Comparison of ENCODE assay signal across 15 cellular contexts in the genomic region with DNA sequence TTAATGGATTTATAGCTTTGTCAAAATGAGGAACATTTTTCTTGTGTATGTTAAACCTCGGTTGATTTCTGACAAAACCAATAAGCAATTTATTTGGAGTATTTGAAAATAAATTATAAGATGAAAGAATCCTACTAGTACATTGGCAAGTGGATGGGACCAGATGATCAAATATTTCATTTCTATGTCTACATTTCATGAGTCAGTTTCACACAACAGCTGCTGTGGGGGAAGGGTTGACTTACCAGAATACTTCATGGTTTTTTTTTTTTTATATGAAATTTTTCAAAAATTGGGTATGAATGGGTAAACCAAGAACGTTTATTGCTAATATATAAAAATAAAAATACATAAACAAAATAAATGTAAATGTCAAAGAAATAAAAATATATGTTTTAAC. TPM values are rescaled to one million over a fixed set of nuclear protein-coding genes. Genes with fewer than 3 reads are reported as not detected.
DNase-seq lines count a peak whose midpoint lies in the region; ATAC-seq, FAIRE-seq and TF ChIP-seq lines count a peak whose summit lies in the region.
"Had no signal": no experiment of that assay in that cellular context is flagged by ENCODE, and none has a peak within 500 bp of the region (broad histone marks: within the 10 kb centered on the region; RNA-seq: fewer than 3 reads in every experiment).

No MANE protein-coding gene starts in this region.

- intact Hi-C loops in mammary epithelial cell (cut with micrococcal nuclease): no loop called here

- H3K27ac Mint-ChIP-seq in stimulated activated memory B cell treated with anti-CD40 and anti-IgM and Interleukin-4, amounts not matched to agents 10 μg/mL and 1 μg/mL and 100 μg/mL, for 72 hours: no peak overlapping the region
- H3K27ac Mint-ChIP-seq: activated naive CD4-positive, alpha-beta T cell treated with anti-CD3 and anti-CD28 coated beads, Interleukin-2, amount 10 ng/mL, durations not matched to agents 7 days and 5 days; CD4-positive, alpha-beta T cell had no signal

- no peaks in the 10 kb centered on the region for H3K9me3 Mint-ChIP-seq in stimulated activated memory B cell treated with anti-CD40 and anti-IgM and Interleukin-4, amounts not matched to agents 10 μg/mL and 1 μg/mL and 100 μg/mL, for 72 hours
- H3K9me3 Mint-ChIP-seq: activated naive CD4-positive, alpha-beta T cell treated with anti-CD3 and anti-CD28 coated beads, Interleukin-2, amount 10 ng/mL, durations not matched to agents 7 days and 5 days; CD4-positive, alpha-beta T cell had no signal

- no peaks in the 10 kb centered on the region for H3K27me3 Mint-ChIP-seq in stimulated activated memory B cell treated with anti-CD40 and anti-IgM and Interleukin-4, amounts not matched to agents 10 μg/mL and 1 μg/mL and 100 μg/mL, for 72 hours
- H3K27me3 Mint-ChIP-seq: activated naive CD4-positive, alpha-beta T cell treated with anti-CD3 and anti-CD28 coated beads, Interleukin-2, amount 10 ng/mL, durations not matched to agents 7 days and 5 days; CD4-positive, alpha-beta T cell had no signal

- no peaks in the 10 kb centered on the region for H3K36me3 ChIP-seq in mammary epithelial cell (ENCODE audit: insufficient read depth, low read length)

- no peaks in the 10 kb centered on the region for H3K36me3 Mint-ChIP-seq in stimulated activated memory B cell treated with anti-CD40 and anti-IgM and Interleukin-4, amounts not matched to agents 10 μg/mL and 1 μg/mL and 100 μg/mL, for 72 hours
- H3K36me3 Mint-ChIP-seq: activated naive CD4-positive, alpha-beta T cell treated with anti-CD3 and anti-CD28 coated beads, Interleukin-2, amount 10 ng/mL, durations not matched to agents 7 days and 5 days had no signal

- TF ChIP-seq CTCF in mammary epithelial cell (conservative IDR thresholded peaks at IDR 0.05 in 1 of 2, IDR thresholded peaks at IDR 0.05 in 1 of 2; ENCODE audit: extremely low read depth in 1 of 2, insufficient read depth in 1 of 2, low read depth in 1 of 2, low read length in 2 of 2): no peak

- TF ChIP-seq POLR2A in GM12892 (IDR thresholded peaks at IDR 0.05; ENCODE audit: low read depth, low read length): no peak

- FAIRE-seq in GM12892 (lab: Jason Lieb, UNC): no peak
- FAIRE-seq: HTR-8/SVneo had no signal

- H3K79me2 ChIP-seq in mammary epithelial cell (ENCODE audit: insufficient read depth, low read length): peaks cover 78% of the 10 kb centered on the region

- dilution Hi-C loops in mammary epithelial cell (cut with HindIII; ENCODE audit: low sequenced_read_pairs): no loop called here

- no peak overlapping the region for H3K27ac ChIP-seq in mammary epithelial cell (ENCODE audit: insufficient read depth, low read depth, low read length)

- H3K4me3 ChIP-seq in mammary epithelial cell (replicated peaks in 1 of 3; ENCODE audit: insufficient read depth in 1 of 3, low read depth in 2 of 3, low read length in 3 of 3): no peak overlapping the region
- H3K4me3 ChIP-seq: smooth muscle cell had no signal

- ATAC-seq in stimulated activated memory B cell treated with anti-CD40 and anti-IgM and Interleukin-4, amounts not matched to agents 10 μg/mL and 1 μg/mL and 100 μg/mL, for 72 hours: no peak
- ATAC-seq in GM18873 (IDR thresholded peaks at IDR 0.05; ENCODE audit: low FRiP score, unreplicated experiment): no peak

- in situ Hi-C loops in mammary epithelial cell (cut with MboI; ENCODE audit: low sequenced_read_pairs in 2 of 2): no loop called here

- WGBS in mammary epithelial cell (ENCODE audit: low coverage, missing lambda C conversion rate): 88% methylated on average over 2 of the region's 2 CpGs

- DNase-seq in DMS53 treated with DMSO at 0.1 percent for 48 hours (lab: John Stamatoyannopoulos, UW; ENCODE audit: unreplicated experiment) (peak; percentile 16), NCI-H1694 (lab: John Stamatoyannopoulos, UW) (peak; percentile 87), mammary epithelial cell (peak; percentile 9), iris pigment epithelial cell (ENCODE audit: low read depth) (peak; percentile 63), GM12892 (ENCODE audit: insufficient read length) (no peak)
- DNase-seq in activated CD8-positive, alpha-beta memory T cell treated with anti-CD3 and anti-CD28 coated beads for 24 hours: no peak
- DNase-seq: activated naive CD4-positive, alpha-beta T cell treated with anti-CD3 and anti-CD28 coated beads, Interleukin-2, amount 10 ng/mL, durations not matched to agents 7 days and 5 days; CD4-positive, alpha-beta T cell; mesenchymal stem cell; NCI-H1092 treated with DMSO at 0.1 percent for 48 hours; occipital lobe had no signal

- no peaks in the 10 kb centered on the region for H3K27me3 ChIP-seq in mammary epithelial cell (ENCODE audit: insufficient read depth, low read length)

- no peak overlapping the region for H2AFZ ChIP-seq in mammary epithelial cell (ENCODE audit: low read depth, low read length)

- no peaks in the 10 kb centered on the region for H4K20me1 ChIP-seq in mammary epithelial cell (ENCODE audit: insufficient read depth, low read length)

- H3K9ac ChIP-seq in mammary epithelial cell (ENCODE audit: insufficient read depth, low read length): no peak overlapping the region

- H3K9me3 ChIP-seq in mammary epithelial cell (replicated peaks; ENCODE audit: insufficient read depth, low read length): no peaks in the 10 kb centered on the region

- H3K4me2 ChIP-seq in mammary epithelial cell (ENCODE audit: insufficient read depth, low read depth, low read length): no peak overlapping the region
- H3K4me2 ChIP-seq: smooth muscle cell had no signal

- peaks cover 7% of the 10 kb centered on the region for H3K4me1 ChIP-seq in mammary epithelial cell (ENCODE audit: insufficient read depth, low read length)

- H3K4me3 Mint-ChIP-seq in stimulated activated memory B cell treated with anti-CD40 and anti-IgM and Interleukin-4, amounts not matched to agents 10 μg/mL and 1 μg/mL and 100 μg/mL, for 72 hours: no peak overlapping the region
- H3K4me3 Mint-ChIP-seq: activated naive CD4-positive, alpha-beta T cell treated with anti-CD3 and anti-CD28 coated beads, Interleukin-2, amount 10 ng/mL, durations not matched to agents 7 days and 5 days; CD4-positive, alpha-beta T cell had no signal

- CTCF ChIA-PET in mammary epithelial cell (lab: Charles Lee; ENCODE audit: low non-redundant PET): no interaction called here

- no TSS peak for BruUV-seq in mammary epithelial cell (replicated peaks; lab: Mats Ljungman, UMichigan)

- H3K4me1 Mint-ChIP-seq in stimulated activated memory B cell treated with anti-CD40 and anti-IgM and Interleukin-4, amounts not matched to agents 10 μg/mL and 1 μg/mL and 100 μg/mL, for 72 hours: peaks cover 31% of the 10 kb centered on the region
- H3K4me1 Mint-ChIP-seq: activated naive CD4-positive, alpha-beta T cell treated with anti-CD3 and anti-CD28 coated beads, Interleukin-2, amount 10 ng/mL, durations not matched to agents 7 days and 5 days had no signal

RNA-seq across cellular contexts. Expression of a gene that starts 39.4 kb away (rescaled TPM):
- 10 to 100 TPM; 23.4 to 47.2 TPM for total RNA-seq in mammary epithelial cell
- 16.4 TPM for polyA plus RNA-seq in mammary epithelial cell
- 28.6 TPM for polyA minus RNA-seq in mammary epithelial cell
- polyA plus RNA-seq in GM12892 (2012; ENCODE audit: missing spikeins): 5.9 TPM

Comparison
In these comparisons a context has a peak if more than half of its experiments do, and no peak if none do; other contexts are left out.
1. DNase-seq: peak in DMS53 treated with DMSO at 0.1 percent for 48 hours (single experiment), NCI-H1694 (single experiment), mammary epithelial cell (single experiment) and iris pigment epithelial cell (single experiment); none in GM12892 (single experiment) and activated CD8-positive, alpha-beta memory T cell treated with anti-CD3 and anti-CD28 coated beads for 24 hours (single experiment).